25 cellular contexts compared by ENCODE assay signal in genomic region chr5:174617285-174617684, GRCh38.
DNase-seq lines count a peak whose midpoint lies in the region; ATAC-seq, FAIRE-seq and TF ChIP-seq lines count a peak whose summit lies in the region.
"Had no signal": no experiment of that assay in that cellular context is flagged by ENCODE, and none has a peak within 500 bp of the region (broad histone marks: within the 10 kb centered on the region; RNA-seq: fewer than 3 reads in every experiment).

No MANE protein-coding gene starts in this region.

- H3K79me2 ChIP-seq in MM.1S (ENCODE audit: low read length) (no peaks in the 10 kb centered on the region), hepatocyte (no peaks in the 10 kb centered on the region)

- DNase-seq in SIG-M5 treated with dmso at 0.1 percent for 504 hours (lab: John Stamatoyannopoulos, UW; ENCODE audit: unreplicated experiment) (peak; percentile 42), SIG-M5 (lab: John Stamatoyannopoulos, UW) (no peak), MM.1S (peak; percentile 57), hepatocyte (ENCODE audit: low spot score) (no peak), small intestine (peak; percentile 87), SKM-1 treated with dmso at 0.1 percent for 144 hours (lab: John Stamatoyannopoulos, UW; ENCODE audit: unreplicated experiment) (no peak), NCI-H1694 (lab: John Stamatoyannopoulos, UW) (no peak)
- DNase-seq: ACHN; CD4-positive, alpha-beta memory T cell; DMS153; MG63; NCI-H1092; NCI-H1436; NCI-H1930; NCI-H226; NCI-H510A treated with DMSO at 0.1 percent for 48 hours; NCI-H748 treated with DMSO at 0.1 percent for 48 hours had no signal

- TF ChIP-seq CTCF in MM.1S (IDR thresholded peaks at IDR 0.05; ENCODE audit: low read length): no peak
- no peak for TF ChIP-seq CTCF in hepatocyte (IDR thresholded peaks at IDR 0.05; ENCODE audit: poor library complexity)

- H4K20me1 ChIP-seq in MM.1S (ENCODE audit: insufficient read depth, low read length): no peaks in the 10 kb centered on the region
- no peaks in the 10 kb centered on the region for H4K20me1 ChIP-seq in hepatocyte (ENCODE audit: insufficient read depth, poor library complexity, severe bottlenecking)
- H4K20me1 ChIP-seq: BLaER1 treated with 17β-estradiol and CSF1 and Interleukin-3, amounts not matched to agents 10 nM and 100 nM had no signal

- H3K27ac ChIP-seq in MM.1S (ENCODE audit: low read length): peak overlapping the region; percentile 28; the same call in 1 of the 2 replicates
- peak overlapping the region; percentile 47 for H3K27ac ChIP-seq in hepatocyte
- peak overlapping the region in 1 of 2 donors; percentile 24 for H3K27ac ChIP-seq in small intestine (ENCODE audit: low read depth in 1 of 2, low read length in 1 of 2)
- H3K27ac ChIP-seq: 22Rv1; BLaER1 treated with 17β-estradiol and CSF1 and Interleukin-3, amounts not matched to agents 10 nM and 100 nM had no signal

- H3F3A ChIP-seq in MM.1S (ENCODE audit: insufficient read depth, low read length): 0 out of 2 replicates have a peak, but pooled peaks cover 1% of the 10 kb centered on the region

- no peak for FAIRE-seq in small intestine (lab: Jason Lieb, UNC)
- FAIRE-seq: GM12891, K562 had no signal

- H3K4me1 ChIP-seq in MM.1S (ENCODE audit: low read length): peaks cover 2% of the 10 kb centered on the region; the same call in 1 of the 2 replicates
- peaks cover 36% of the 10 kb centered on the region for H3K4me1 ChIP-seq in hepatocyte (ENCODE audit: insufficient read depth)
- H3K4me1 ChIP-seq in small intestine (ENCODE audit: control insufficient read depth in 2 of 2, insufficient read depth in 1 of 2, low read depth in 1 of 2, low read length in 1 of 2): peaks cover 0 to 6% of the 10 kb centered on the region in 2 donors

- no peaks in the 10 kb centered on the region for H3K9me3 ChIP-seq in MM.1S (replicated peaks; ENCODE audit: insufficient read depth, low read length)
- no peaks in the 10 kb centered on the region for H3K9me3 ChIP-seq in hepatocyte (ENCODE audit: low read depth)
- H3K9me3 ChIP-seq in small intestine (ENCODE audit: control insufficient read depth, low read depth): no peaks in the 10 kb centered on the region
- H3K9me3 ChIP-seq: HAP-1, MG63, Peyer's patch had no signal

- H3K9me2 ChIP-seq in MM.1S (replicated peaks; ENCODE audit: insufficient read depth, low read length): no peaks in the 10 kb centered on the region
- H3K9me2 ChIP-seq in hepatocyte (replicated peaks; ENCODE audit: insufficient read depth): no peaks in the 10 kb centered on the region

- no peak overlapping the region for H3K9ac ChIP-seq in MM.1S (ENCODE audit: low read length)
- H3K9ac ChIP-seq: BLaER1 treated with 17β-estradiol and CSF1 and Interleukin-3, amounts not matched to agents 10 nM and 100 nM had no signal

- H2AFZ ChIP-seq in MM.1S (ENCODE audit: low read length) (peak overlapping the region; percentile 14; the same call in 1 of the 2 replicates), hepatocyte (no peak overlapping the region)

- H3K27me3 ChIP-seq in MM.1S (replicated peaks; ENCODE audit: insufficient read depth, low read length): no peaks in the 10 kb centered on the region
- no peaks in the 10 kb centered on the region for H3K27me3 ChIP-seq in hepatocyte
- H3K27me3 ChIP-seq in small intestine (ENCODE audit: control insufficient read depth in 2 of 2, insufficient read depth in 2 of 2, low read length in 2 of 2): no peaks in the 10 kb centered on the region
- H3K27me3 ChIP-seq: BLaER1 treated with 17β-estradiol and CSF1 and Interleukin-3, amounts not matched to agents 10 nM and 100 nM; MG63; Peyer's patch had no signal

- no peak overlapping the region for H3K4me3 ChIP-seq in MM.1S (ENCODE audit: low read length)
- H3K4me3 ChIP-seq in hepatocyte: no peak overlapping the region
- no peak overlapping the region for H3K4me3 ChIP-seq in small intestine (ENCODE audit: low read depth in 1 of 2, low read length in 2 of 2)
- H3K4me3 ChIP-seq: BLaER1 treated with 17β-estradiol and CSF1 and Interleukin-3, amounts not matched to agents 10 nM and 100 nM; GM23338; HAP-1; K562; MG63 had no signal

- H3K4me2 ChIP-seq in MM.1S (ENCODE audit: low read depth, low read length) (peak overlapping the region; percentile 16; the same call in 1 of the 2 replicates), hepatocyte (peak overlapping the region; percentile 43)
- H3K4me2 ChIP-seq: BLaER1 treated with 17β-estradiol and CSF1 and Interleukin-3, amounts not matched to agents 10 nM and 100 nM; GM23338 had no signal

- WGBS in hepatocyte (ENCODE audit: low lambda C conversion rate, missing lambda C conversion rate): 71% methylated on average over 2 of the region's 2 CpGs
- 23 to 70% (median 31%) methylated on average over 2 of the region's 2 CpGs for WGBS in small intestine, 3 donors

- H3K36me3 ChIP-seq in MM.1S (replicated peaks; ENCODE audit: insufficient read depth, low read length) (no peaks in the 10 kb centered on the region), hepatocyte (replicated peaks; ENCODE audit: insufficient read depth, low read depth) (no peaks in the 10 kb centered on the region), small intestine (ENCODE audit: control insufficient read depth in 2 of 2, insufficient read depth in 2 of 2, low read length in 2 of 2) (no peaks in the 10 kb centered on the region)
- H3K36me3 ChIP-seq: BLaER1 treated with 17β-estradiol and CSF1 and Interleukin-3, amounts not matched to agents 10 nM and 100 nM; HAP-1; MG63; Peyer's patch had no signal

- ATAC-seq in GM19328 (IDR thresholded peaks at IDR 0.05; ENCODE audit: unreplicated experiment): no peak
- ATAC-seq: GM23338, K562 had no signal

Comparison
In these comparisons a context has a peak if more than half of its experiments do, and no peak if none do; other contexts are left out.
1. DNase-seq: peak in SIG-M5 treated with dmso at 0.1 percent for 504 hours (single experiment), MM.1S (single experiment) and small intestine (single experiment); none in SIG-M5 (single experiment), hepatocyte (single experiment), SKM-1 treated with dmso at 0.1 percent for 144 hours (single experiment) and NCI-H1694 (single experiment).